8 cellular contexts compared by ENCODE assay signal in genomic region chr13:20814224-20814910, GRCh38. TPM values are rescaled to one million over a fixed set of nuclear protein-coding genes. Genes with fewer than 3 reads are reported as not detected.
A peak's percentile ranks its signal among the peaks of the same experiment; 100 is the strongest.
DNase-seq lines count a peak whose midpoint lies in the region; ATAC-seq, FAIRE-seq and TF ChIP-seq lines count a peak whose summit lies in the region.

No MANE protein-coding gene starts in this region.

- H3K27me3 ChIP-seq in MG63: no peaks in the 10 kb centered on the region
- H3K27me3 ChIP-seq in body of pancreas: no peaks in the 10 kb centered on the region
- no peaks in the 10 kb centered on the region for H3K27me3 ChIP-seq in keratinocyte (ENCODE audit: control insufficient read depth, extremely low read depth, insufficient read depth, low read length)
- H3K27me3 ChIP-seq in upper lobe of left lung: no peaks in the 10 kb centered on the region

- H3K9me3 ChIP-seq in MG63 (no peaks in the 10 kb centered on the region), body of pancreas (no peaks in the 10 kb centered on the region), keratinocyte (ENCODE audit: control insufficient read depth, low read depth, low read length) (no peaks in the 10 kb centered on the region), upper lobe of left lung (no peaks in the 10 kb centered on the region)

- peak overlapping the region in 2 of 4 donors; percentile 42 to 45 for H3K27ac ChIP-seq in body of pancreas
- H3K27ac ChIP-seq in keratinocyte (ENCODE audit: control insufficient read depth, insufficient read depth, low read length): peak overlapping the region; percentile 9
- peak overlapping the region; percentile 29 to 79 (median 70) for H3K27ac ChIP-seq in upper lobe of left lung

- intact Hi-C loops in body of pancreas (cut with DNase I): no loop called here

- peak overlapping the region; percentile 13 for H3K4me2 ChIP-seq in keratinocyte (ENCODE audit: control insufficient read depth, extremely low read depth, insufficient read depth, low read depth, low read length)

- H4K20me1 ChIP-seq in keratinocyte (ENCODE audit: control insufficient read depth, extremely low read depth, insufficient read depth, low read length): peaks cover 2% of the 10 kb centered on the region

- H3K4me1 ChIP-seq in body of pancreas: peaks cover 12% of the 10 kb centered on the region
- H3K4me1 ChIP-seq in keratinocyte (ENCODE audit: control insufficient read depth, extremely low read depth, insufficient read depth, low read length): peaks cover 16% of the 10 kb centered on the region
- H3K4me1 ChIP-seq in upper lobe of left lung: peaks cover 6 to 15% (median 13%) of the 10 kb centered on the region in 4 donors

- TF ChIP-seq POLR2A in body of pancreas (IDR thresholded peaks at IDR 0.05): no peak
- TF ChIP-seq POLR2A in upper lobe of left lung (IDR thresholded peaks at IDR 0.05): no peak

- DNase-seq in MG63 (peak; percentile 95), body of pancreas (peak; percentile 80 to 85 (median 84)), keratinocyte (ENCODE audit: low read depth, low spot score) (no peak), upper lobe of left lung (peak in 1 of 2 donors; percentile 90), NCI-H1930 (lab: John Stamatoyannopoulos, UW) (no peak), HuH-7 (ENCODE audit: low spot score) (no peak)

- no peak overlapping the region for H2AFZ ChIP-seq in keratinocyte (ENCODE audit: control insufficient read depth, low read length)

- no peak overlapping the region for H3K4me3 ChIP-seq in MG63
- H3K4me3 ChIP-seq in body of pancreas: no peak overlapping the region
- no peak overlapping the region for H3K4me3 ChIP-seq in keratinocyte (ENCODE audit: control insufficient read depth in 2 of 3, extremely low read depth in 1 of 3, insufficient read depth in 2 of 3, low read depth in 1 of 3, low read length in 3 of 3)
- peak overlapping the region in 1 of 4 donors; percentile 17 for H3K4me3 ChIP-seq in upper lobe of left lung

- WGBS in body of pancreas, 2 donors: 28 to 42% methylated on average over 5 of the region's 5 CpGs
- 28 to 34% methylated on average over 5 of the region's 5 CpGs for WGBS in upper lobe of left lung, 2 donors

- peak; percentile 99 for ATAC-seq in body of pancreas
- peak; percentile 94 to 96 for ATAC-seq in upper lobe of left lung (ENCODE audit: low FRiP score in 2 of 2)
- ATAC-seq in GM21367 (IDR thresholded peaks at IDR 0.05; ENCODE audit: unreplicated experiment): no peak
- no peak for ATAC-seq in GM21717 (IDR thresholded peaks at IDR 0.05; ENCODE audit: unreplicated experiment)

- H3K9me1 ChIP-seq in keratinocyte (ENCODE audit: control insufficient read depth, extremely low read depth, insufficient read depth, low read length): no peaks in the 10 kb centered on the region

- TF ChIP-seq CTCF in body of pancreas (IDR thresholded peaks at IDR 0.05) (no peak), keratinocyte (optimal IDR thresholded peaks at IDR 0.05 in 1 of 3, IDR thresholded peaks at IDR 0.05 in 1 of 3, conservative IDR thresholded peaks at IDR 0.05 in 1 of 3; ENCODE audit: extremely low read depth in 1 of 3, insufficient read depth in 2 of 3, low read length in 3 of 3) (no peak), upper lobe of left lung (IDR thresholded peaks at IDR 0.05) (no peak)

- peak; percentile 80 for FAIRE-seq in keratinocyte (lab: Jason Lieb, UNC)

- H3K36me3 ChIP-seq in MG63: peaks cover 8% of the 10 kb centered on the region
- H3K36me3 ChIP-seq in body of pancreas (replicated peaks in 1 of 2; ENCODE audit: insufficient read depth in 1 of 2, low read depth in 2 of 2): no peaks in the 10 kb centered on the region
- H3K36me3 ChIP-seq in keratinocyte (ENCODE audit: control insufficient read depth in 2 of 2, extremely low read depth in 1 of 2, insufficient read depth in 2 of 2, low read length in 2 of 2): peaks cover 0 to under 1% of the 10 kb centered on the region in 2 experiments
- H3K36me3 ChIP-seq in upper lobe of left lung: peaks cover 0 to 3% (median 0%) of the 10 kb centered on the region in 4 donors

- TF ChIP-seq EP300 in upper lobe of left lung (IDR thresholded peaks at IDR 0.05): peak in 3 of 4 donors; percentile 31 to 95 (median 69)

- no peak overlapping the region for H3K9ac ChIP-seq in keratinocyte (ENCODE audit: control insufficient read depth, extremely low read depth, insufficient read depth, low read length)

- H3K79me2 ChIP-seq in keratinocyte (ENCODE audit: control insufficient read depth, insufficient read depth, low read length): peaks cover 4% of the 10 kb centered on the region

- dilution Hi-C loops in keratinocyte (cut with MboI; ENCODE audit: extremely low pct_ligation_motif_present, low sequenced_read_pairs): no loop called here

RNA-seq across cellular contexts. Expression of gene EEF1AKMT1, which starts 40.6 kb away (rescaled TPM):
- 14.4 and 41.1 TPM in 2 replicates for total RNA-seq in MG63 (2014; rRNA removed; shearing (Covaris generic); ENCODE audit: low replicate concordance)
- total RNA-seq in body of pancreas (1 to 10 TPM; 3.3 to 7.0 TPM), upper lobe of left lung (10 to 100 TPM in 2 of 6 donors, 1 to 10 TPM in 4; 3.1 to 13.8 (median 9.0) TPM)
- polyA plus RNA-seq in keratinocyte: 9.2 to 11.5 TPM (median 10.1 TPM) in 3 replicates
- polyA plus RNA-seq in keratinocyte (2011; ENCODE audit: low read depth): 8.0 TPM
- polyA plus RNA-seq in keratinocyte (2011; cell fraction: cytosol; rRNA removed): 11.2 and 14.8 TPM in 2 replicates
- polyA plus RNA-seq in keratinocyte (2011; cell fraction: nucleus; rRNA removed): 5.6 and 7.9 TPM in 2 replicates
- 9.4 and 11.4 TPM in 2 replicates for polyA plus RNA-seq in keratinocyte (2012; ENCODE audit: low replicate concordance)
- polyA minus RNA-seq in keratinocyte: 3.8 to 5.5 TPM in 2 of 3 replicates, not detected in the other
- polyA minus RNA-seq in keratinocyte (2011; cell fraction: cytosol; rRNA and poly(A)+ RNA removed): 11.5 TPM
- 0.74 and 7.4 TPM in 2 replicates for polyA minus RNA-seq in keratinocyte (2011; cell fraction: nucleus; rRNA and poly(A)+ RNA removed)

Comparison
In these comparisons a context has a peak if more than half of its experiments do, and no peak if none do; other contexts are left out.
1. DNase-seq: peak in MG63 (single experiment) and body of pancreas (4 of 4); none in keratinocyte (single experiment), NCI-H1930 (0 of 2) and HuH-7 (single experiment).
2. ATAC-seq: peak in body of pancreas (single experiment) and upper lobe of left lung (2 of 2); none in GM21367 (single experiment) and GM21717 (single experiment).